8 cellular contexts compared by ENCODE assay signal in genomic region chr15:100627789-100628395, GRCh38. TPM values are rescaled to one million over a fixed set of nuclear protein-coding genes. Genes with fewer than 3 reads are reported as not detected.
DNase-seq lines count a peak whose midpoint lies in the region; ATAC-seq and TF ChIP-seq lines count a peak whose summit lies in the region.

No MANE protein-coding gene starts in this region.

- ATAC-seq in GM18505 (IDR thresholded peaks at IDR 0.05; ENCODE audit: unreplicated experiment) (peak; percentile 74), HG03066 (IDR thresholded peaks at IDR 0.05; ENCODE audit: low read depth, unreplicated experiment) (peak; percentile 83), left lobe of liver (peak; percentile 98)

- DNase-seq in ACHN (peak; percentile 65), NCI-H2227 (lab: John Stamatoyannopoulos, UW; ENCODE audit: unreplicated experiment) (peak; percentile 64), cerebellar nuclear complex (lab: John Stamatoyannopoulos, UW) (peak; percentile 2 to 37), left lobe of liver (ENCODE audit: low spot score) (peak; percentile 58)
- DNase-seq in activated CD4-positive, CD25-positive, alpha-beta regulatory T cell treated with anti-CD3 and anti-CD28 coated beads, Interleukin-2, amount 50 U/mL, for 72 hours, result peak; percentile 53
- DNase-seq in stimulated activated CD4-positive, alpha-beta T cell treated with anti-CD3 and anti-CD28 coated beads, Interleukin-4, amount 100 ng/mL, for 48 hours (ENCODE audit: low read depth in 2 of 2), result peak; percentile 28 to 33

- in situ Hi-C loops in ACHN (cut with HindIII; ENCODE audit: low pct_ligation_motif_present, low pct_unique_long_range_greater_than_20kb, low sequenced_read_pairs), result no loop called here

- no peak for TF ChIP-seq POLR2A in GM18505 (IDR thresholded peaks at IDR 0.05; ENCODE audit: borderline replicate concordance, extremely low read depth, insufficient read depth, insufficient read length)

RNA-seq across cellular contexts. Expression of gene ASB7, which starts 25.5 kb away (rescaled TPM):
- total RNA-seq in left lobe of liver, result 7.3 TPM

RNA-seq across cellular contexts. Expression of gene LINS1, which starts 25.9 kb away (rescaled TPM):
- 4.2 TPM for total RNA-seq in left lobe of liver

Comparison
In these comparisons a context has a peak if more than half of its experiments do, and no peak if none do; other contexts are left out.
1. Peak in every context shown above with its lines: DNase-seq and ATAC-seq.